1 cellular context compared by ENCODE assay signal in the genomic region with DNA sequence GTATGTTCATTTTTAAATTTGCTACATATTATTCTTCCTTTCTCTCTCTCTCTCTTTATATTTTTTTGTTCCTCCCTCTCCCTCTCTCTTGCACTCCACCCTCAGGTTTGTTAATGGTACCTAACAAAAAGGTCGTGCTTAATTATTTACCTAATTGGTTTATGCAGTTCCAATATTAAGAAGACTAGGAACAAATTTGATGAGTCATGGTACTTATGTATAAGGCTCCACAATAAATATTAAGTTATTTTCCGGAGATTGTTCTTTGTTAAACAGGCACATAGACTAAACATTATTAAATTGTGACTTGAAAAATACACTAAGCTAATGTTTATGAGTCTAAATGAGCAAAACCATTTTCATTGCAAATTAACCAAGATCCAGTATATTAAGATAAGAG.
TF ChIP-seq lines count a peak whose summit lies in the region.

No MANE protein-coding gene starts in this region.

TF ChIP-seq in HepG2, 621 proteins besides CTCF, POLR2A, EP300 and RAD21 (continued from another document):
- peak; percentile 86 for TF ChIP-seq NFE2L2 (IDR thresholded peaks at IDR 0.05; ENCODE audit: low read length)
- no peak for TF ChIP-seq CC2D1A (CRISPR knock-in tag; IDR thresholded peaks at IDR 0.05)
- no peak for TF ChIP-seq NRL (CRISPR knock-in tag; IDR thresholded peaks at IDR 0.05; ENCODE audit: borderline replicate concordance)
- TF ChIP-seq MAFK (conservative IDR thresholded peaks at IDR 0.05 in 1 of 2, IDR thresholded peaks at IDR 0.05 in 1 of 2; ENCODE audit: low read length in 2 of 2) = peak; percentile 27 to 44; a peak in 3 of 4 replicates
